6 cellular contexts compared by ENCODE assay signal in genomic region chr11:79982185-79982584, GRCh38.
"Had no signal": no experiment of that assay in that cellular context is flagged by ENCODE, and none has a peak within 500 bp of the region (broad histone marks: within the 10 kb centered on the region; RNA-seq: fewer than 3 reads in every experiment).

No MANE protein-coding gene starts in this region.

- H3K4me3 Mint-ChIP-seq: GM23338, H9, IgD-negative memory B cell had no signal

- H3K36me3 Mint-ChIP-seq: IgD-negative memory B cell had no signal

- H3K27me3 Mint-ChIP-seq: IgD-negative memory B cell had no signal

- H3K4me3 ChIP-seq: GM23338 had no signal

- H3K9me3 Mint-ChIP-seq: GM23338, H9 had no signal

- H3K27ac ChIP-seq: HL-60 had no signal

- H3K27ac Mint-ChIP-seq: GM23338, H9, IgD-negative memory B cell had no signal

- H3K4me1 Mint-ChIP-seq: IgD-negative memory B cell had no signal

- DNase-seq: H9, HCEC 1CT had no signal

- ATAC-seq: GM23338, HepG2 had no signal
